26 cellular contexts compared by ENCODE assay signal in genomic region chr1:20555758-20556120, GRCh38. TPM values are rescaled to one million over a fixed set of nuclear protein-coding genes. Genes with fewer than 3 reads are reported as not detected.
"Had no signal": no experiment of that assay in that cellular context is flagged by ENCODE, and none has a peak within 500 bp of the region (broad histone marks: within the 10 kb centered on the region; RNA-seq: fewer than 3 reads in every experiment).

No MANE protein-coding gene starts in this region.

- H3K9me3 Mint-ChIP-seq: activated CD4-positive, alpha-beta T cell treated with anti-CD3 and anti-CD28 coated beads, Interleukin-2, amount 10 ng/mL, durations not matched to agents 7 days and 5 days; activated CD8-positive, alpha-beta T cell treated with anti-CD3 and anti-CD28 coated beads for 36 hours; activated naive CD4-positive, alpha-beta T cell treated with anti-CD3 and anti-CD28 coated beads, Interleukin-2, amount 50 U/mL, for 24 hours; memory B cell; neural crest cell; stimulated activated memory B cell treated with anti-CD40 and anti-IgM and Interleukin-4, amounts not matched to agents 10 μg/mL and 1 μg/mL and 100 μg/mL, for 72 hours had no signal

- H3K36me3 Mint-ChIP-seq: activated naive CD4-positive, alpha-beta T cell treated with anti-CD3 and anti-CD28 coated beads, Interleukin-2, amount 50 U/mL, for 24 hours; memory B cell; stimulated activated memory B cell treated with anti-CD40 and anti-IgM and Interleukin-4, amounts not matched to agents 10 μg/mL and 1 μg/mL and 100 μg/mL, for 72 hours had no signal

- DNase-seq: activated CD4-positive, alpha-beta T cell treated with anti-CD3 and anti-CD28 coated beads, Interleukin-2, amount 10 ng/mL, durations not matched to agents 7 days and 5 days; activated CD4-positive, CD25-positive, alpha-beta regulatory T cell treated with anti-CD3 and anti-CD28 coated beads, Interleukin-2, amount 50 U/mL, for 72 hours; activated CD8-positive, alpha-beta T cell treated with anti-CD3 and anti-CD28 coated beads for 36 hours; activated gamma-delta T cell treated with Interleukin-2 at 50 U/mL for 16 hours; activated T-cell treated with anti-CD3 and anti-CD28 coated beads, Interleukin-2, amount 50 U/mL, for 1 hour; brain microvascular endothelial cell; central memory CD4-positive, alpha-beta T cell; dermis blood vessel endothelial cell; effector CD8-positive, alpha-beta T cell; erythroblast; stimulated activated CD4-positive, alpha-beta T cell treated with anti-CD3 and anti-CD28 coated beads, Interleukin-15, amount 100 ng/mL, for 24 hours; stomach; T-helper 9 cell; transverse colon; WERI-Rb-1 had no signal

- H3K4me1 Mint-ChIP-seq: activated naive CD4-positive, alpha-beta T cell treated with anti-CD3 and anti-CD28 coated beads, Interleukin-2, amount 50 U/mL, for 24 hours had no signal

- H3K27ac ChIP-seq: brain microvascular endothelial cell, stomach, suprapubic skin, transverse colon, WERI-Rb-1 had no signal

- H3K4me3 Mint-ChIP-seq: activated CD4-positive, alpha-beta T cell treated with anti-CD3 and anti-CD28 coated beads, Interleukin-2, amount 10 ng/mL, durations not matched to agents 7 days and 5 days; activated CD8-positive, alpha-beta T cell treated with anti-CD3 and anti-CD28 coated beads for 36 hours; activated naive CD4-positive, alpha-beta T cell treated with anti-CD3 and anti-CD28 coated beads, Interleukin-2, amount 50 U/mL, for 24 hours; memory B cell; neural crest cell; stimulated activated memory B cell treated with anti-CD40 and anti-IgM and Interleukin-4, amounts not matched to agents 10 μg/mL and 1 μg/mL and 100 μg/mL, for 72 hours had no signal

- ATAC-seq: activated CD8-positive, alpha-beta T cell treated with anti-CD3 and anti-CD28 coated beads for 36 hours; stimulated activated memory B cell treated with anti-CD40 and anti-IgM and Interleukin-4, amounts not matched to agents 10 μg/mL and 1 μg/mL and 100 μg/mL, for 72 hours had no signal

- H3K4me3 ChIP-seq: sigmoid colon, smooth muscle cell, stomach, suprapubic skin, transverse colon had no signal

- H3K36me3 ChIP-seq: brain microvascular endothelial cell, sigmoid colon, stomach, suprapubic skin, transverse colon, WERI-Rb-1 had no signal

- H3K9me3 ChIP-seq: sigmoid colon, stomach, suprapubic skin, transverse colon had no signal

- H3K27ac Mint-ChIP-seq: activated CD4-positive, alpha-beta T cell treated with anti-CD3 and anti-CD28 coated beads, Interleukin-2, amount 10 ng/mL, durations not matched to agents 7 days and 5 days; activated CD8-positive, alpha-beta T cell treated with anti-CD3 and anti-CD28 coated beads for 36 hours; activated naive CD4-positive, alpha-beta T cell treated with anti-CD3 and anti-CD28 coated beads, Interleukin-2, amount 50 U/mL, for 24 hours; memory B cell; stimulated activated memory B cell treated with anti-CD40 and anti-IgM and Interleukin-4, amounts not matched to agents 10 μg/mL and 1 μg/mL and 100 μg/mL, for 72 hours had no signal

RNA-seq across cellular contexts. Expression of gene FAM43B, which starts 3.4 kb away (rescaled TPM):
- total RNA-seq: activated CD4-positive, alpha-beta T cell treated with anti-CD3 and anti-CD28 coated beads, Interleukin-2, amount 10 ng/mL, durations not matched to agents 7 days and 5 days; activated CD8-positive, alpha-beta T cell treated with anti-CD3 and anti-CD28 coated beads for 36 hours; dermis blood vessel endothelial cell; stomach; T-helper 1 cell treated with Interleukin-12 subunit alpha and Interleukin-12 subunit beta and Interleukin-4 antibody, amounts not matched to agents 30 ng/mL and 1 ng/mL, for 36 hours; transverse colon had no signal
- polyA plus RNA-seq: aorta had no signal

RNA-seq across cellular contexts. Expression of gene CDA, which starts 33.2 kb away (rescaled TPM):
- total RNA-seq: activated CD4-positive, alpha-beta T cell treated with anti-CD3 and anti-CD28 coated beads, Interleukin-2, amount 10 ng/mL, durations not matched to agents 7 days and 5 days; activated CD8-positive, alpha-beta T cell treated with anti-CD3 and anti-CD28 coated beads for 36 hours; frontal cortex; neural crest cell; occipital lobe; T-helper 1 cell treated with Interleukin-12 subunit alpha and Interleukin-12 subunit beta and Interleukin-4 antibody, amounts not matched to agents 30 ng/mL and 1 ng/mL, for 36 hours had no signal
